8 cellular contexts compared by ENCODE assay signal in genomic region chr6:169214789-169215188, GRCh38. TPM values are rescaled to one million over a fixed set of nuclear protein-coding genes. Genes with fewer than 3 reads are reported as not detected.
DNase-seq lines count a peak whose midpoint lies in the region; ATAC-seq and TF ChIP-seq lines count a peak whose summit lies in the region.
"Not testable (repeated sequence)": the region's sequence is repeated elsewhere in the genome, so short reads cannot be mapped to it uniquely, and the experiment has no call there.

No MANE protein-coding gene starts in this region.

- H3K36me3 Mint-ChIP-seq in immature natural killer cell (peaks cover 0 to 26% (median 7%) of the 10 kb centered on the region in 3 donors), natural killer cell (peaks cover 16% of the 10 kb centered on the region)
- not testable (repeated sequence) for H3K36me3 Mint-ChIP-seq in stimulated activated effector memory CD8-positive, alpha-beta T cell treated with anti-CD3 and anti-CD28 coated beads, Interleukin-12 subunit alpha, Interleukin-12 subunit beta, amount 100 ng/mL, for 72 hours

- not testable (repeated sequence) for H3K4me3 ChIP-seq in AG09309 (ENCODE audit: control insufficient read depth, low read depth, low read length)
- H3K4me3 ChIP-seq in ascending aorta, result peak overlapping the region; percentile 8 to 23

- peak overlapping the region in 3 of 5 donors; percentile 2 to 48 (median 36) for H3K4me3 Mint-ChIP-seq in immature natural killer cell
- peak overlapping the region; percentile 22 for H3K4me3 Mint-ChIP-seq in natural killer cell
- H3K4me3 Mint-ChIP-seq in stimulated activated effector memory CD8-positive, alpha-beta T cell treated with anti-CD3 and anti-CD28 coated beads, Interleukin-12 subunit alpha, Interleukin-12 subunit beta, amount 100 ng/mL, for 72 hours, result not testable (repeated sequence)

- not testable (repeated sequence) for H3K27me3 ChIP-seq in ascending aorta

- peaks cover 17 to 26% of the 10 kb centered on the region in 2 donors for H3K4me1 ChIP-seq in ascending aorta

- H3K4me1 Mint-ChIP-seq in immature natural killer cell, result peaks cover 9 to 31% of the 10 kb centered on the region in 2 donors
- not testable (repeated sequence) for H3K4me1 Mint-ChIP-seq in natural killer cell
- H3K4me1 Mint-ChIP-seq in stimulated activated effector memory CD8-positive, alpha-beta T cell treated with anti-CD3 and anti-CD28 coated beads, Interleukin-12 subunit alpha, Interleukin-12 subunit beta, amount 100 ng/mL, for 72 hours, result peaks cover 22% of the 10 kb centered on the region

- not testable (repeated sequence) for H3K9me3 ChIP-seq in ascending aorta

- H3K27ac Mint-ChIP-seq in immature natural killer cell (peak overlapping the region in 5 of 6 donors; percentile 15 to 60 (median 41)), natural killer cell (peak overlapping the region; percentile 25 to 44)
- peak overlapping the region; percentile 85 for H3K27ac Mint-ChIP-seq in stimulated activated effector memory CD8-positive, alpha-beta T cell treated with anti-CD3 and anti-CD28 coated beads, Interleukin-12 subunit alpha, Interleukin-12 subunit beta, amount 100 ng/mL, for 72 hours

- peak overlapping the region; percentile 93 to 95 for H3K27ac ChIP-seq in ascending aorta
- H3K27ac ChIP-seq in epithelial cell of prostate, result peak overlapping the region; percentile 69

- H3K9me3 Mint-ChIP-seq in immature natural killer cell, result not testable (repeated sequence)
- H3K9me3 Mint-ChIP-seq in natural killer cell, result peaks cover 7 to 14% of the 10 kb centered on the region in 2 donors
- peaks cover 15% of the 10 kb centered on the region for H3K9me3 Mint-ChIP-seq in stimulated activated effector memory CD8-positive, alpha-beta T cell treated with anti-CD3 and anti-CD28 coated beads, Interleukin-12 subunit alpha, Interleukin-12 subunit beta, amount 100 ng/mL, for 72 hours

- DNase-seq in AG09309 (ENCODE audit: low read depth) (peak; percentile 94), HS-27A (ENCODE audit: low read depth) (peak; percentile 19), SIG-M5 treated with dmso at 0.1 percent for 504 hours (lab: John Stamatoyannopoulos, UW; ENCODE audit: unreplicated experiment) (peak; percentile 95), ascending aorta (ENCODE audit: low spot score in 2 of 2) (peak in 1 of 2 donors; percentile 87), epithelial cell of prostate (ENCODE audit: low read depth, low spot score) (peak; percentile 55)
- not testable (repeated sequence) for DNase-seq in immature natural killer cell; natural killer cell; stimulated activated effector memory CD8-positive, alpha-beta T cell treated with anti-CD3 and anti-CD28 coated beads, Interleukin-12 subunit alpha, Interleukin-12 subunit beta, amount 100 ng/mL, for 72 hours (ENCODE audit: low spot score in 2 of 2)

- H3K36me3 ChIP-seq in ascending aorta, result peaks cover 20 to 39% of the 10 kb centered on the region in 2 donors

- H3K27me3 Mint-ChIP-seq in immature natural killer cell (ENCODE audit: low read depth in 3 of 3), result not testable (repeated sequence)
- H3K27me3 Mint-ChIP-seq in natural killer cell (ENCODE audit: low read depth in 2 of 2), result peaks cover 10 to 13% of the 10 kb centered on the region in 2 donors

- intact Hi-C loops in ascending aorta (cut with DNase I), result loop anchor here (2.0 to 5.0 kb wide), 4 partner anchors 24 to 142 kb away; partner anchors contain the start of gene THBS2
- intact Hi-C loops in natural killer cell (cut with micrococcal nuclease), result not testable (repeated sequence)

- not testable (repeated sequence) for TF ChIP-seq CTCF in AG09309 (IDR thresholded peaks at IDR 0.05; ENCODE audit: control insufficient read depth, insufficient read depth, low read depth, low read length, missing control alignments); ascending aorta (IDR thresholded peaks at IDR 0.05); natural killer cell (IDR thresholded peaks at IDR 0.05)

- not testable (repeated sequence) for ATAC-seq in natural killer cell
- peak; percentile 55 for ATAC-seq in stimulated activated effector memory CD8-positive, alpha-beta T cell treated with anti-CD3 and anti-CD28 coated beads, Interleukin-12 subunit alpha, Interleukin-12 subunit beta, amount 100 ng/mL, for 72 hours

RNA-seq across cellular contexts. Expression of gene THBS2, which starts 38.9 kb away (rescaled TPM):
- total RNA-seq in ascending aorta, result 709 TPM
- polyA plus RNA-seq in immature natural killer cell, result under 1 TPM in 2 of 3 donors, not detected in 1; 0.06 to 0.11 TPM
- total RNA-seq in natural killer cell, result not detected

Comparison
In these comparisons a context has a peak if more than half of its experiments do, and no peak if none do; other contexts are left out.
1. H3K27ac Mint-ChIP-seq: peak in every context shown above with its lines; median percentile 85 in stimulated activated effector memory CD8-positive, alpha-beta T cell treated with anti-CD3 and anti-CD28 coated beads, Interleukin-12 subunit alpha, Interleukin-12 subunit beta, amount 100 ng/mL, for 72 hours; 41 in immature natural killer cell; 34 in natural killer cell.
2. RNA of gene THBS2, which starts 38.9 kb away (total RNA-seq): 709 TPM in ascending aorta (single experiment); not detected in natural killer cell; every median in the first group is over 100 times any median in the second.